16 cellular contexts compared by ENCODE assay signal in genomic region chr18:25261768-25262167, GRCh38.
A peak's percentile ranks its signal among the peaks of the same experiment; 100 is the strongest.
DNase-seq lines count a peak whose midpoint lies in the region; TF ChIP-seq lines count a peak whose summit lies in the region.
"Had no signal": no experiment of that assay in that cellular context is flagged by ENCODE, and none has a peak within 500 bp of the region (broad histone marks: within the 10 kb centered on the region; RNA-seq: fewer than 3 reads in every experiment).

No MANE protein-coding gene starts in this region.

- H3K27me3 Mint-ChIP-seq in osteocyte (ENCODE audit: unreplicated experiment) = no peaks in the 10 kb centered on the region

- DNase-seq in H4 (ENCODE audit: low spot score) (peak; percentile 24), LNCaP clone FGC (ENCODE audit: low read depth) (peak; percentile 17), mesenchymal stem cell (peak; percentile 69), osteocyte (ENCODE audit: extremely low spot score, unreplicated experiment) (no peak), foreskin melanocyte (no peak), tibial nerve (ENCODE audit: low spot score in 2 of 2) (no peak)
- no peak for DNase-seq in activated CD4-positive, CD25-positive, alpha-beta regulatory T cell (lab: John Stamatoyannopoulos, UW)
- DNase-seq in activated T-cell treated with anti-CD3 and anti-CD28 coated beads, Interleukin-2, amount 50 U/mL, for 48 hours = no peak
- DNase-seq: ACHN; CD4-positive, alpha-beta memory T cell; DMS153; DMS79 treated with DMSO at 0.1 percent for 48 hours; EL; H7 had no signal

- H3K18ac ChIP-seq in mesenchymal stem cell (ENCODE audit: low read depth in 1 of 2, low read length in 2 of 2) = no peak overlapping the region

- H3K27ac ChIP-seq in mesenchymal stem cell (ENCODE audit: low read length, poor library complexity, severe bottlenecking) = peak overlapping the region; percentile 31
- H3K27ac ChIP-seq in tibial nerve = no peak overlapping the region
- H3K27ac ChIP-seq: C4-2B had no signal

- no peak overlapping the region for H2BK15ac ChIP-seq in mesenchymal stem cell (ENCODE audit: low read depth, poor library complexity, severe bottlenecking)

- no peak overlapping the region for H3K14ac ChIP-seq in mesenchymal stem cell (ENCODE audit: low read length in 2 of 2)

- no peak overlapping the region for H3K4me3 Mint-ChIP-seq in osteocyte (ENCODE audit: unreplicated experiment)
- H3K4me3 Mint-ChIP-seq: B cell; CD4-positive, alpha-beta memory T cell had no signal

- peaks cover 3% of the 10 kb centered on the region for H3K9me3 Mint-ChIP-seq in osteocyte (ENCODE audit: unreplicated experiment)
- H3K9me3 Mint-ChIP-seq: CD4-positive, alpha-beta memory T cell had no signal

- no peak overlapping the region for H4K8ac ChIP-seq in mesenchymal stem cell (ENCODE audit: low read length)

- H3K23ac ChIP-seq in mesenchymal stem cell (ENCODE audit: low read length in 2 of 2) = no peak overlapping the region

- no peak overlapping the region for H2BK5ac ChIP-seq in mesenchymal stem cell (ENCODE audit: low read depth, low read length, poor library complexity, severe bottlenecking)

- H3K4me1 Mint-ChIP-seq in osteocyte (ENCODE audit: unreplicated experiment) = peaks cover 24% of the 10 kb centered on the region
- H3K4me1 Mint-ChIP-seq: B cell; CD4-positive, alpha-beta memory T cell had no signal

- H4K91ac ChIP-seq in mesenchymal stem cell (ENCODE audit: low read length) = no peak overlapping the region

- H3K9me3 ChIP-seq in mesenchymal stem cell (ENCODE audit: control insufficient read depth, low read length) (no peaks in the 10 kb centered on the region), tibial nerve (no peaks in the 10 kb centered on the region)

- H3K4me3 ChIP-seq in LNCaP clone FGC (ENCODE audit: low read depth, low read length) (no peak overlapping the region), mesenchymal stem cell (ENCODE audit: insufficient read depth in 1 of 2, low read depth in 1 of 2, low read length in 2 of 2) (no peak overlapping the region), tibial nerve (no peak overlapping the region)

- H2BK120ac ChIP-seq in mesenchymal stem cell (ENCODE audit: low read depth, low read length) = no peak overlapping the region

- no peak overlapping the region for H3K4me2 ChIP-seq in mesenchymal stem cell (ENCODE audit: low read length, poor library complexity, severe bottlenecking)

- peaks cover 21% of the 10 kb centered on the region for H3K79me1 ChIP-seq in mesenchymal stem cell (replicated peaks; ENCODE audit: low read length, poor library complexity, severe bottlenecking)

- H3K9ac ChIP-seq in mesenchymal stem cell (ENCODE audit: low read length) = no peak overlapping the region

- H3K27me3 ChIP-seq in mesenchymal stem cell (ENCODE audit: control insufficient read depth in 1 of 2, insufficient read depth in 1 of 2, low read length in 2 of 2) = no peaks in the 10 kb centered on the region
- H3K27me3 ChIP-seq in tibial nerve = no peaks in the 10 kb centered on the region

- H3K4ac ChIP-seq in mesenchymal stem cell (ENCODE audit: low read depth in 1 of 2, low read length in 2 of 2) = no peak overlapping the region

- no peak overlapping the region for H2BK12ac ChIP-seq in mesenchymal stem cell (ENCODE audit: low read length in 2 of 2)

- H3K27ac Mint-ChIP-seq in osteocyte (ENCODE audit: unreplicated experiment) = peak overlapping the region; percentile 88
- H3K27ac Mint-ChIP-seq: B cell; CD4-positive, alpha-beta memory T cell had no signal

- H2AFZ ChIP-seq in mesenchymal stem cell (ENCODE audit: low read depth, low read length) = no peak overlapping the region

- no peak for TF ChIP-seq CTCF in LNCaP clone FGC (IDR thresholded peaks at IDR 0.05; ENCODE audit: control insufficient read depth, extremely low read depth, insufficient read depth)
- TF ChIP-seq CTCF in osteocyte (IDR thresholded peaks at IDR 0.05) = no peak
- TF ChIP-seq CTCF in tibial nerve (IDR thresholded peaks at IDR 0.05) = no peak

- peaks cover 11% of the 10 kb centered on the region for H3K36me3 Mint-ChIP-seq in osteocyte (ENCODE audit: unreplicated experiment)
- H3K36me3 Mint-ChIP-seq: CD4-positive, alpha-beta memory T cell had no signal

- TF ChIP-seq EP300 in tibial nerve (IDR thresholded peaks at IDR 0.05) = no peak

- 21% methylated on average over 4 of the region's 5 CpGs for WGBS in mesenchymal stem cell
- 64 to 73% methylated on average over 5 of the region's 5 CpGs for WGBS in tibial nerve, 2 donors

- H3K36me3 ChIP-seq in mesenchymal stem cell (ENCODE audit: control insufficient read depth in 1 of 2, insufficient read depth in 2 of 2, low read depth in 1 of 2, low read length in 2 of 2) (peaks cover 0 to 12% of the 10 kb centered on the region in 2 experiments), tibial nerve (no peaks in the 10 kb centered on the region)

- H3K4me1 ChIP-seq in mesenchymal stem cell (ENCODE audit: control insufficient read depth, insufficient read depth, low read depth, low read length) = peaks cover 7% of the 10 kb centered on the region
- no peaks in the 10 kb centered on the region for H3K4me1 ChIP-seq in tibial nerve

- no peak overlapping the region for H2AK5ac ChIP-seq in mesenchymal stem cell (ENCODE audit: low read length, severe bottlenecking)

- no peak for TF ChIP-seq POLR2A in tibial nerve (IDR thresholded peaks at IDR 0.05)

Comparison
In these comparisons a context has a peak if more than half of its experiments do, and no peak if none do; other contexts are left out.
1. DNase-seq: peak in H4 (single experiment), LNCaP clone FGC (single experiment) and mesenchymal stem cell (single experiment); none in osteocyte (single experiment), activated CD4-positive, CD25-positive, alpha-beta regulatory T cell (0 of 4), foreskin melanocyte (single experiment), tibial nerve (0 of 2) and activated T-cell treated with anti-CD3 and anti-CD28 coated beads, Interleukin-2, amount 50 U/mL, for 48 hours (0 of 2).